ENCODE assay signal across 1 cellular context in the genomic region with DNA sequence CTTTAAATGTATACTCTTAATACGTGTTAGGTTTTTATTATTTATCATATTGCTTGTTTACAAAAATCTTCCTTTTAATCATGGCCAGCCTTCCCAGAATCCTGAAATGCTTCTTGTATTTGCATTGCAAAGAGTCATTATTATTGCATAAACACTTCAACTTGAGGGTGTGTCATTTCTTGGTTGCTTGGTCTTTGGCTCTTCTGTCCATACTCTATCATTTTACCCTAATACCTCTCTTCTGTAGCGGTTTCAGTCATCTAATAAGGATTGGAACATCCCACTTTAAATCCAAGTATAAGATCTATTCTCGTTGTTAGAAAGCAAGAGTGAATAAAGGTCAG.
TF ChIP-seq lines count a peak whose summit lies in the region.

No MANE protein-coding gene starts in this region.

TF ChIP-seq in GM12878, 131 proteins besides CTCF, POLR2A, EP300 and RAD21 (continued from another document):
- TF ChIP-seq, protein P1, sequence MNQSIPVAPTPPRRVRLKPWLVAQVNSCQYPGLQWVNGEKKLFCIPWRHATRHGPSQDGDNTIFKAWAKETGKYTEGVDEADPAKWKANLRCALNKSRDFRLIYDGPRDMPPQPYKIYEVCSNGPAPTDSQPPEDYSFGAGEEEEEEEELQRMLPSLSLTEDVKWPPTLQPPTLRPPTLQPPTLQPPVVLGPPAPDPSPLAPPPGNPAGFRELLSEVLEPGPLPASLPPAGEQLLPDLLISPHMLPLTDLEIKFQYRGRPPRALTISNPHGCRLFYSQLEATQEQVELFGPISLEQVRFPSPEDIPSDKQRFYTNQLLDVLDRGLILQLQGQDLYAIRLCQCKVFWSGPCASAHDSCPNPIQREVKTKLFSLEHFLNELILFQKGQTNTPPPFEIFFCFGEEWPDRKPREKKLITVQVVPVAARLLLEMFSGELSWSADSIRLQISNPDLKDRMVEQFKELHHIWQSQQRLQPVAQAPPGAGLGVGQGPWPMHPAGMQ (IDR thresholded peaks at IDR 0.05; ENCODE audit: borderline replicate concordance): no peak
- TF ChIP-seq, protein P2, sequence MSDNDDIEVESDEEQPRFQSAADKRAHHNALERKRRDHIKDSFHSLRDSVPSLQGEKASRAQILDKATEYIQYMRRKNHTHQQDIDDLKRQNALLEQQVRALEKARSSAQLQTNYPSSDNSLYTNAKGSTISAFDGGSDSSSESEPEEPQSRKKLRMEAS (IDR thresholded peaks at IDR 0.05; ENCODE audit: low read depth, low read length): no peak
- TF ChIP-seq RUNX3 (IDR thresholded peaks at IDR 0.05; ENCODE audit: low read length) (no peak), RCOR1 (conservative IDR thresholded peaks at IDR 0.05; ENCODE audit: low read depth, low read length) (no peak), BMI1 (IDR thresholded peaks at IDR 0.05; ENCODE audit: borderline replicate concordance) (no peak), SIN3A (IDR thresholded peaks at IDR 0.05; ENCODE audit: low read depth, low read length) (no peak)
- TF ChIP-seq, protein P3, sequence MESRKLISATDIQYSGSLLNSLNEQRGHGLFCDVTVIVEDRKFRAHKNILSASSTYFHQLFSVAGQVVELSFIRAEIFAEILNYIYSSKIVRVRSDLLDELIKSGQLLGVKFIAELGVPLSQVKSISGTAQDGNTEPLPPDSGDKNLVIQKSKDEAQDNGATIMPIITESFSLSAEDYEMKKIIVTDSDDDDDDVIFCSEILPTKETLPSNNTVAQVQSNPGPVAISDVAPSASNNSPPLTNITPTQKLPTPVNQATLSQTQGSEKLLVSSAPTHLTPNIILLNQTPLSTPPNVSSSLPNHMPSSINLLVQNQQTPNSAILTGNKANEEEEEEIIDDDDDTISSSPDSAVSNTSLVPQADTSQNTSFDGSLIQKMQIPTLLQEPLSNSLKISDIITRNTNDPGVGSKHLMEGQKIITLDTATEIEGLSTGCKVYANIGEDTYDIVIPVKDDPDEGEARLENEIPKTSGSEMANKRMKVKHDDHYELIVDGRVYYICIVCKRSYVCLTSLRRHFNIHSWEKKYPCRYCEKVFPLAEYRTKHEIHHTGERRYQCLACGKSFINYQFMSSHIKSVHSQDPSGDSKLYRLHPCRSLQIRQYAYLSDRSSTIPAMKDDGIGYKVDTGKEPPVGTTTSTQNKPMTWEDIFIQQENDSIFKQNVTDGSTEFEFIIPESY (IDR thresholded peaks at IDR 0.05): no peak
- TF ChIP-seq, protein P4, sequence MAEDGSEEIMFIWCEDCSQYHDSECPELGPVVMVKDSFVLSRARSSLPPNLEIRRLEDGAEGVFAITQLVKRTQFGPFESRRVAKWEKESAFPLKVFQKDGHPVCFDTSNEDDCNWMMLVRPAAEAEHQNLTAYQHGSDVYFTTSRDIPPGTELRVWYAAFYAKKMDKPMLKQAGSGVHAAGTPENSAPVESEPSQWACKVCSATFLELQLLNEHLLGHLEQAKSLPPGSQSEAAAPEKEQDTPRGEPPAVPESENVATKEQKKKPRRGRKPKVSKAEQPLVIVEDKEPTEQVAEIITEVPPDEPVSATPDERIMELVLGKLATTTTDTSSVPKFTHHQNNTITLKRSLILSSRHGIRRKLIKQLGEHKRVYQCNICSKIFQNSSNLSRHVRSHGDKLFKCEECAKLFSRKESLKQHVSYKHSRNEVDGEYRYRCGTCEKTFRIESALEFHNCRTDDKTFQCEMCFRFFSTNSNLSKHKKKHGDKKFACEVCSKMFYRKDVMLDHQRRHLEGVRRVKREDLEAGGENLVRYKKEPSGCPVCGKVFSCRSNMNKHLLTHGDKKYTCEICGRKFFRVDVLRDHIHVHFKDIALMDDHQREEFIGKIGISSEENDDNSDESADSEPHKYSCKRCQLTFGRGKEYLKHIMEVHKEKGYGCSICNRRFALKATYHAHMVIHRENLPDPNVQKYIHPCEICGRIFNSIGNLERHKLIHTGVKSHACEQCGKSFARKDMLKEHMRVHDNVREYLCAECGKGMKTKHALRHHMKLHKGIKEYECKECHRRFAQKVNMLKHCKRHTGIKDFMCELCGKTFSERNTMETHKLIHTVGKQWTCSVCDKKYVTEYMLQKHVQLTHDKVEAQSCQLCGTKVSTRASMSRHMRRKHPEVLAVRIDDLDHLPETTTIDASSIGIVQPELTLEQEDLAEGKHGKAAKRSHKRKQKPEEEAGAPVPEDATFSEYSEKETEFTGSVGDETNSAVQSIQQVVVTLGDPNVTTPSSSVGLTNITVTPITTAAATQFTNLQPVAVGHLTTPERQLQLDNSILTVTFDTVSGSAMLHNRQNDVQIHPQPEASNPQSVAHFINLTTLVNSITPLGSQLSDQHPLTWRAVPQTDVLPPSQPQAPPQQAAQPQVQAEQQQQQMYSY (CRISPR knock-in tag; IDR thresholded peaks at IDR 0.05): no peak
